Comparison of ENCODE assay signal across 8 cellular contexts in genomic region chr5:139711852-139712171, GRCh38.
DNase-seq lines count a peak whose midpoint lies in the region; ATAC-seq and TF ChIP-seq lines count a peak whose summit lies in the region.

No MANE protein-coding gene starts in this region.

- POLR2A ChIA-PET in CD8-positive, alpha-beta T cell (lab: Charles Lee) = interaction anchor here (1.6 to 1.9 kb wide), 2 partner anchors 35 to 77 kb away, joined by 10 to 16 read pairs; no protein-coding TSS in a partner anchor

- H3K36me3 Mint-ChIP-seq in CD8-positive, alpha-beta T cell = peaks cover under 1% of the 10 kb centered on the region
- no peaks in the 10 kb centered on the region for H3K36me3 Mint-ChIP-seq in dendritic cell treated with granulocyte-macrophage colony-stimulating factor and Interleukin-4, amounts not matched to agents 40 ng/mL and 50 ng/mL, for 4 days (ENCODE audit: low read depth)
- H3K36me3 Mint-ChIP-seq in neural crest cell (ENCODE audit: low read depth) = no peaks in the 10 kb centered on the region

- no peaks in the 10 kb centered on the region for H3K9me3 Mint-ChIP-seq in CD8-positive, alpha-beta T cell
- no peaks in the 10 kb centered on the region for H3K9me3 Mint-ChIP-seq in dendritic cell treated with granulocyte-macrophage colony-stimulating factor and Interleukin-4, amounts not matched to agents 40 ng/mL and 50 ng/mL, for 4 days
- peaks cover under 1% of the 10 kb centered on the region for H3K9me3 Mint-ChIP-seq in neural crest cell

- peak overlapping the region; percentile 64 for H3K4me3 ChIP-seq in CD8-positive, alpha-beta T cell (ENCODE audit: low read depth, low read length)

- H3K27ac ChIP-seq in CD8-positive, alpha-beta T cell (ENCODE audit: low read depth, low read length) = no peak overlapping the region

- H3K4me1 ChIP-seq in CD8-positive, alpha-beta T cell (ENCODE audit: insufficient read depth, low read length) = peaks cover 28% of the 10 kb centered on the region

- H3K27me3 Mint-ChIP-seq in CD8-positive, alpha-beta T cell (ENCODE audit: low read depth) = no peaks in the 10 kb centered on the region
- peaks cover 64% of the 10 kb centered on the region for H3K27me3 Mint-ChIP-seq in dendritic cell treated with granulocyte-macrophage colony-stimulating factor and Interleukin-4, amounts not matched to agents 40 ng/mL and 50 ng/mL, for 4 days
- H3K27me3 Mint-ChIP-seq in neural crest cell (ENCODE audit: low read depth) = peaks cover 15% of the 10 kb centered on the region

- no peak for DNase-seq in CD8-positive, alpha-beta T cell
- DNase-seq in NAMALWA (ENCODE audit: low spot score) (peak; percentile 32), neural crest cell (ENCODE audit: low read depth, low spot score) (no peak), NCI-H526 treated with DMSO at 0.1 percent for 48 hours (lab: John Stamatoyannopoulos, UW) (no peak), left lobe of liver (ENCODE audit: low spot score) (no peak), NCI-H146 (lab: John Stamatoyannopoulos, UW) (no peak)

- no peak overlapping the region for H3K27ac Mint-ChIP-seq in CD8-positive, alpha-beta T cell
- peak overlapping the region; percentile 68 for H3K27ac Mint-ChIP-seq in dendritic cell treated with granulocyte-macrophage colony-stimulating factor and Interleukin-4, amounts not matched to agents 40 ng/mL and 50 ng/mL, for 4 days
- peak overlapping the region; percentile 78 for H3K27ac Mint-ChIP-seq in neural crest cell (ENCODE audit: unreplicated experiment)

- no peak for ATAC-seq in CD8-positive, alpha-beta T cell
- ATAC-seq in HG03175 (IDR thresholded peaks at IDR 0.05; ENCODE audit: unreplicated experiment) (no peak), left lobe of liver (no peak)

- no peaks in the 10 kb centered on the region for H3K9me3 ChIP-seq in CD8-positive, alpha-beta T cell (ENCODE audit: low read length)

- no peaks in the 10 kb centered on the region for H3K27me3 ChIP-seq in CD8-positive, alpha-beta T cell (ENCODE audit: insufficient read depth, low read length)

- H3K4me3 Mint-ChIP-seq in CD8-positive, alpha-beta T cell = peak overlapping the region; percentile 77
- H3K4me3 Mint-ChIP-seq in dendritic cell treated with granulocyte-macrophage colony-stimulating factor and Interleukin-4, amounts not matched to agents 40 ng/mL and 50 ng/mL, for 4 days = peak overlapping the region; percentile 77
- peak overlapping the region; percentile 87 for H3K4me3 Mint-ChIP-seq in neural crest cell

- no peak for TF ChIP-seq CTCF in CD8-positive, alpha-beta T cell (IDR thresholded peaks at IDR 0.05)
- no peak for TF ChIP-seq CTCF in neural crest cell (conservative IDR thresholded peaks at IDR 0.05)

- peaks cover 36% of the 10 kb centered on the region for H3K4me1 Mint-ChIP-seq in CD8-positive, alpha-beta T cell (ENCODE audit: low read depth)
- H3K4me1 Mint-ChIP-seq in dendritic cell treated with granulocyte-macrophage colony-stimulating factor and Interleukin-4, amounts not matched to agents 40 ng/mL and 50 ng/mL, for 4 days (ENCODE audit: low read depth) = peaks cover 41% of the 10 kb centered on the region
- H3K4me1 Mint-ChIP-seq in neural crest cell = peaks cover 39% of the 10 kb centered on the region

- CTCF ChIA-PET in CD8-positive, alpha-beta T cell (lab: Charles Lee) = interaction anchor here (1.2 to 2.1 kb wide), 6 partner anchors 8 to 198 kb away, joined by 3 to 12 read pairs (median 4); no protein-coding TSS in a partner anchor

- intact Hi-C loops in CD8-positive, alpha-beta T cell (cut with DNase I, micrococcal nuclease) = loop anchor here (1.0 to 10.0 kb wide), 8 partner anchors 34 to 1957 kb away; partner anchors contain the start of genes HNRNPA0 (in 1 of the 2) and UBE2D2 (in 1 of the 2)
- intact Hi-C loops in dendritic cell treated with granulocyte-macrophage colony-stimulating factor and Interleukin-4, amounts not matched to agents 40 ng/mL and 50 ng/mL, for 4 days (cut with micrococcal nuclease) = no loop called here

- H3K36me3 ChIP-seq in CD8-positive, alpha-beta T cell (ENCODE audit: insufficient read depth, low read length) = no peaks in the 10 kb centered on the region
